8 cellular contexts compared by ENCODE assay signal in the genomic region with DNA sequence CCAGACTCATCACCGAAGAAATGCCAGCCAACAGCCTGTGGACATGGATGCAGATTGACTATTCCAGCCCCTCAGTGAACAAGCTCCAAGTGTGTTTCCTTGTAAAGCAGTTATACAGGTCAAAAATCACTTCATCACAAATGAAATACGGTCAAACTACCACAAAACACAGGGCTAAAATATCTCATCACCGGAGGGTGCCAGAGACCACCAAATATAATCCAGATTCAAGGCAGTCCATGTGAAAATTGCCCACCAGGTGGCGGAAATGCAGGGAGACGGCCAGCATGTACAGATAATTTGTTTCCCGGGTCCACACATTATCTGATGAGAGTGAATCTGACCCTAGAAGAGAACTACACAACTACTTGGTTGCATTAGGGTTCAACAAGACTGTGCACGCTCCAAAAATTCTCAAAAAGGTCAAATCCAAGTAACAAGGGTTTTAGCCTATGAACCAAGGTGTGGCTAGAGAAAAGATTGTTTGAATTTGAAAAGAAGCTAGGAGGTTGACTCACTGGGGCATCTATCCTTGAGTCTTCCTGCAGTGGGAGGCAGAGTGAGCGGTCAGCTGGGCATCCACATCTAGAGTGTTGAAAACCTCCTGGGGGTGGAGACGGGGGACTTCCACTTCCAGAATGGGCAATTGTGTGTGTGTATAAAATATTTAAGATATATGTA.
DNase-seq lines count a peak whose midpoint lies in the region; ATAC-seq, FAIRE-seq and TF ChIP-seq lines count a peak whose summit lies in the region.

No MANE protein-coding gene starts in this region.

- FAIRE-seq in A549 (lab: Jason Lieb, UNC), result no peak

- DNase-seq in A549 (ENCODE audit: low read depth in 1 of 2, low spot score in 1 of 2) (peak; percentile 40 to 66), GM13977 (ENCODE audit: low spot score) (no peak), NCI-H510A (lab: John Stamatoyannopoulos, UW) (peak; percentile 29), dedifferentiated amniotic fluid mesenchymal stem cell (ENCODE audit: extremely low spot score) (peak; percentile 77), lung microvascular endothelial cell (ENCODE audit: low read depth in 2 of 2) (peak; percentile 74 to 87)
- DNase-seq in activated CD4-positive, alpha-beta T cell treated with anti-CD3 and anti-CD28 coated beads, Interleukin-2, amount 50 U/mL, for 1 hour, result peak; percentile 66
- peak; percentile 51 to 56 for DNase-seq in stimulated activated CD8-positive, alpha-beta memory T cell treated with anti-CD3 and anti-CD28 coated beads, Interleukin-2, amount 100 ng/mL, for 1 hour (ENCODE audit: low read depth in 2 of 2)

- no peak for TF ChIP-seq EP300 in A549 (IDR thresholded peaks at IDR 0.05)

- no peak overlapping the region for H3K27ac ChIP-seq in A549

- H3K4me3 ChIP-seq in A549, result no peak overlapping the region

- CTCF ChIA-PET in A549 (lab: Yijun Ruan, JAX), result interaction anchor here (0.6 to 9.4 kb wide), 60 partner anchors 8 to 528 kb away, joined by 3 to 314 read pairs (median 4); partner anchors contain the start of gene RSPH14

- H3K4me1 ChIP-seq in A549, result no peaks in the 10 kb centered on the region

- TF ChIP-seq CTCF in A549 (IDR thresholded peaks at IDR 0.05) (peak; percentile 93), GM13977 (IDR thresholded peaks at IDR 0.05; ENCODE audit: extremely low read depth, insufficient read depth, missing control alignments) (peak; percentile 97)

- in situ Hi-C loops in GM13977 (cut with MboI; ENCODE audit: low pct_unique_long_range_greater_than_20kb, low sequenced_read_pairs, unreplicated experiment), result loop anchor here (10.0 kb wide), 2 partner anchors 584 to 754 kb away; no protein-coding TSS in a partner anchor

- no peak for TF ChIP-seq POLR2A in A549 (IDR thresholded peaks at IDR 0.05; ENCODE audit: low read length)

- POLR2A ChIA-PET in A549 (lab: Yijun Ruan, JAX), result no interaction called here

- WGBS in A549 (ENCODE audit: missing lambda C conversion rate), result 21% methylated on average over 9 of the region's 9 CpGs

- H3K4me2 ChIP-seq in A549, result no peak overlapping the region

- peak; percentile 90 for TF ChIP-seq RAD21 in A549 (conservative IDR thresholded peaks at IDR 0.05 in 1 of 2, IDR thresholded peaks at IDR 0.05 in 1 of 2)

- ATAC-seq in A549 (peak; percentile 71 to 84), HG03520 (IDR thresholded peaks at IDR 0.05; ENCODE audit: unreplicated experiment) (no peak)

- H3K9me3 ChIP-seq in A549, result peaks cover 6% of the 10 kb centered on the region; the same call in 1 of the 3 replicates

TF ChIP-seq in A549, 52 proteins besides CTCF, POLR2A, EP300 and RAD21:
- peak; percentile 98 for TF ChIP-seq SMC3 (IDR thresholded peaks at IDR 0.05)
- TF ChIP-seq, protein P1, sequence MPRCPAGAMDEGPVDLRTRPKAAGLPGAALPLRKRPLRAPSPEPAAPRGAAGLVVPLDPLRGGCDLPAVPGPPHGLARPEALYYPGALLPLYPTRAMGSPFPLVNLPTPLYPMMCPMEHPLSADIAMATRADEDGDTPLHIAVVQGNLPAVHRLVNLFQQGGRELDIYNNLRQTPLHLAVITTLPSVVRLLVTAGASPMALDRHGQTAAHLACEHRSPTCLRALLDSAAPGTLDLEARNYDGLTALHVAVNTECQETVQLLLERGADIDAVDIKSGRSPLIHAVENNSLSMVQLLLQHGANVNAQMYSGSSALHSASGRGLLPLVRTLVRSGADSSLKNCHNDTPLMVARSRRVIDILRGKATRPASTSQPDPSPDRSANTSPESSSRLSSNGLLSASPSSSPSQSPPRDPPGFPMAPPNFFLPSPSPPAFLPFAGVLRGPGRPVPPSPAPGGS (IDR thresholded peaks at IDR 0.05), result no peak
